ENCODE assay signal across 12 cellular contexts in genomic region chr13:84684048-84684662, GRCh38.
"Had no signal": no experiment of that assay in that cellular context is flagged by ENCODE, and none has a peak within 500 bp of the region (broad histone marks: within the 10 kb centered on the region; RNA-seq: fewer than 3 reads in every experiment).

No MANE protein-coding gene starts in this region.

- H3K79me2 ChIP-seq: hepatocyte had no signal

- H3K27me3 ChIP-seq: gastroesophageal sphincter, hepatocyte, tibial nerve, vagina had no signal

- H3K4me3 ChIP-seq: gastroesophageal sphincter, hepatocyte, skin epidermis, tibial nerve, vagina had no signal

- H2AFZ ChIP-seq: hepatocyte had no signal

- H3K27ac ChIP-seq: gastroesophageal sphincter, hepatocyte, skin epidermis, tibial nerve, vagina had no signal

- DNase-seq: activated B cell treated with CpG ODN at 0.5 μM for 24 hours; activated CD4-positive, alpha-beta T cell treated with anti-CD3 and anti-CD28 coated beads, Interleukin-2, amount 10 ng/mL, durations not matched to agents 7 days and 5 days; activated naive CD4-positive, alpha-beta T cell treated with anti-CD3 and anti-CD28 coated beads, Interleukin-2, amount 50 U/mL, for 16 hours; cerebellar nuclear complex; effector memory CD8-positive, alpha-beta T cell; T-helper 17 cell had no signal

- ATAC-seq: effector memory CD8-positive, alpha-beta T cell; gastroesophageal sphincter; natural killer cell treated with Interleukin-12 subunit alpha and Interleukin-12 subunit beta and Interleukin-15 and Interleukin-18, amount 100 ng/mL, for 72 hours; T-helper 17 cell had no signal

- H3K4me2 ChIP-seq: hepatocyte had no signal

- H3K4me1 ChIP-seq: tibial nerve, vagina had no signal

- H3K9me3 ChIP-seq: gastroesophageal sphincter, tibial nerve, vagina had no signal

- H3K36me3 ChIP-seq: gastroesophageal sphincter, tibial nerve, vagina had no signal
